12 cellular contexts compared by ENCODE assay signal in genomic region chr1:187476671-187477070, GRCh38.
DNase-seq lines count a peak whose midpoint lies in the region; ATAC-seq and TF ChIP-seq lines count a peak whose summit lies in the region.
"Had no signal": no experiment of that assay in that cellular context is flagged by ENCODE, and none has a peak within 500 bp of the region (broad histone marks: within the 10 kb centered on the region; RNA-seq: fewer than 3 reads in every experiment).

No MANE protein-coding gene starts in this region.

- H3K4me1 ChIP-seq in Loucy (ENCODE audit: insufficient read depth, low read length, poor library complexity, severe bottlenecking) (no peaks in the 10 kb centered on the region), adipocyte (ENCODE audit: control insufficient read depth, insufficient read depth, low read length) (peaks cover 4% of the 10 kb centered on the region)
- H3K4me1 ChIP-seq: Peyer's patch, uterus had no signal

- no peaks in the 10 kb centered on the region for H3K9me3 ChIP-seq in Loucy (ENCODE audit: insufficient read depth, low read depth, low read length)
- H3K9me3 ChIP-seq in adipocyte (ENCODE audit: control insufficient read depth, low read length), result no peaks in the 10 kb centered on the region
- H3K9me3 ChIP-seq: Peyer's patch, uterus had no signal

- H3K4me3 Mint-ChIP-seq in activated CD8-positive, alpha-beta T cell treated with anti-CD3 and anti-CD28 coated beads for 36 hours, result no peak overlapping the region
- no peak overlapping the region for H3K4me3 Mint-ChIP-seq in activated T-helper 2 cell treated with anti-CD3 and anti-CD28 coated beads, Interferon-gamma antibody, Interleukin-2, Interleukin-4, amounts not matched to agents 10 μg/mL and 5 μg/mL and 100 μg/mL, durations not matched to agents 14 hours and 24 hours and 36 hours (ENCODE audit: low read depth)
- H3K4me3 Mint-ChIP-seq: activated naive CD4-positive, alpha-beta T cell treated with anti-CD3 and anti-CD28 coated beads, Interleukin-2, amount 10 ng/mL, durations not matched to agents 7 days and 5 days had no signal

- no peaks in the 10 kb centered on the region for H3K36me3 ChIP-seq in Loucy (ENCODE audit: insufficient read depth, low read length)
- no peaks in the 10 kb centered on the region for H3K36me3 ChIP-seq in adipocyte (ENCODE audit: control insufficient read depth, insufficient read depth, low read length, severe bottlenecking)
- H3K36me3 ChIP-seq: Peyer's patch, uterus had no signal

- no peaks in the 10 kb centered on the region for H3F3A ChIP-seq in Loucy (ENCODE audit: low read depth)

- H2AFZ ChIP-seq in Loucy (ENCODE audit: low read length), result no peak overlapping the region

- DNase-seq in GM10266 (ENCODE audit: extremely low spot score) (no peak), adipocyte (ENCODE audit: low read depth) (peak; percentile 30), left kidney (ENCODE audit: low read depth, low spot score) (peak; percentile 7), AG20443 (ENCODE audit: low spot score) (no peak), NCI-H226 (no peak)
- DNase-seq in activated CD8-positive, alpha-beta T cell treated with anti-CD3 and anti-CD28 coated beads for 36 hours, result no peak
- DNase-seq in activated T-helper 2 cell treated with anti-CD3 and anti-CD28 coated beads, Interferon-gamma antibody, Interleukin-2, Interleukin-4, amounts not matched to agents 10 μg/mL and 5 μg/mL and 100 μg/mL, durations not matched to agents 14 hours and 24 hours and 36 hours (ENCODE audit: low spot score), result no peak
- DNase-seq: activated naive CD4-positive, alpha-beta T cell treated with anti-CD3 and anti-CD28 coated beads, Interleukin-2, amount 10 ng/mL, durations not matched to agents 7 days and 5 days; MV-4-11; Peyer's patch; uterus had no signal

- H3K36me3 Mint-ChIP-seq in activated CD8-positive, alpha-beta T cell treated with anti-CD3 and anti-CD28 coated beads for 36 hours (ENCODE audit: low read depth), result no peaks in the 10 kb centered on the region
- H3K36me3 Mint-ChIP-seq in activated T-helper 2 cell treated with anti-CD3 and anti-CD28 coated beads, Interferon-gamma antibody, Interleukin-2, Interleukin-4, amounts not matched to agents 10 μg/mL and 5 μg/mL and 100 μg/mL, durations not matched to agents 14 hours and 24 hours and 36 hours (ENCODE audit: low read depth), result no peaks in the 10 kb centered on the region
- H3K36me3 Mint-ChIP-seq: activated naive CD4-positive, alpha-beta T cell treated with anti-CD3 and anti-CD28 coated beads, Interleukin-2, amount 10 ng/mL, durations not matched to agents 7 days and 5 days had no signal

- H3K79me2 ChIP-seq in Loucy (ENCODE audit: insufficient read depth, low read length), result no peaks in the 10 kb centered on the region

- CTCF ChIA-PET in activated CD8-positive, alpha-beta T cell treated with anti-CD3 and anti-CD28 coated beads for 36 hours (lab: Charles Lee), result no interaction called here

- H3K4me1 Mint-ChIP-seq in activated CD8-positive, alpha-beta T cell treated with anti-CD3 and anti-CD28 coated beads for 36 hours (ENCODE audit: low read depth), result no peaks in the 10 kb centered on the region
- H3K4me1 Mint-ChIP-seq in activated T-helper 2 cell treated with anti-CD3 and anti-CD28 coated beads, Interferon-gamma antibody, Interleukin-2, Interleukin-4, amounts not matched to agents 10 μg/mL and 5 μg/mL and 100 μg/mL, durations not matched to agents 14 hours and 24 hours and 36 hours (ENCODE audit: low read depth), result no peaks in the 10 kb centered on the region
- H3K4me1 Mint-ChIP-seq: activated naive CD4-positive, alpha-beta T cell treated with anti-CD3 and anti-CD28 coated beads, Interleukin-2, amount 10 ng/mL, durations not matched to agents 7 days and 5 days had no signal

- H3K4me3 ChIP-seq in Loucy (ENCODE audit: low read length, poor library complexity, severe bottlenecking) (no peak overlapping the region), adipocyte (ENCODE audit: low read length) (no peak overlapping the region)
- H3K4me3 ChIP-seq: Peyer's patch, uterus had no signal

- no peak for ATAC-seq in activated CD8-positive, alpha-beta T cell treated with anti-CD3 and anti-CD28 coated beads for 36 hours

- no peaks in the 10 kb centered on the region for H3K27me3 Mint-ChIP-seq in activated CD8-positive, alpha-beta T cell treated with anti-CD3 and anti-CD28 coated beads for 36 hours
- no peaks in the 10 kb centered on the region for H3K27me3 Mint-ChIP-seq in activated T-helper 2 cell treated with anti-CD3 and anti-CD28 coated beads, Interferon-gamma antibody, Interleukin-2, Interleukin-4, amounts not matched to agents 10 μg/mL and 5 μg/mL and 100 μg/mL, durations not matched to agents 14 hours and 24 hours and 36 hours (ENCODE audit: low read depth)
- H3K27me3 Mint-ChIP-seq: activated naive CD4-positive, alpha-beta T cell treated with anti-CD3 and anti-CD28 coated beads, Interleukin-2, amount 10 ng/mL, durations not matched to agents 7 days and 5 days had no signal

- no peaks in the 10 kb centered on the region for H3K9me2 ChIP-seq in Loucy (replicated peaks; ENCODE audit: low read depth, low read length)

- H4K20me1 ChIP-seq in Loucy (ENCODE audit: insufficient read depth, low read length, poor library complexity, severe bottlenecking), result no peaks in the 10 kb centered on the region

- intact Hi-C loops in activated CD8-positive, alpha-beta T cell treated with anti-CD3 and anti-CD28 coated beads for 36 hours (cut with micrococcal nuclease), result no loop called here
- intact Hi-C loops in activated T-helper 2 cell treated with anti-CD3 and anti-CD28 coated beads, Interferon-gamma antibody, Interleukin-2, Interleukin-4, amounts not matched to agents 10 μg/mL and 5 μg/mL and 100 μg/mL, durations not matched to agents 14 hours and 24 hours and 36 hours (cut with micrococcal nuclease), result no loop called here

- no peak overlapping the region for H3K4me2 ChIP-seq in Loucy (ENCODE audit: low read depth, low read length, poor library complexity, severe bottlenecking)

- no peak overlapping the region for H3K27ac Mint-ChIP-seq in activated CD8-positive, alpha-beta T cell treated with anti-CD3 and anti-CD28 coated beads for 36 hours
- H3K27ac Mint-ChIP-seq in activated T-helper 2 cell treated with anti-CD3 and anti-CD28 coated beads, Interferon-gamma antibody, Interleukin-2, Interleukin-4, amounts not matched to agents 10 μg/mL and 5 μg/mL and 100 μg/mL, durations not matched to agents 14 hours and 24 hours and 36 hours, result no peak overlapping the region
- H3K27ac Mint-ChIP-seq: activated naive CD4-positive, alpha-beta T cell treated with anti-CD3 and anti-CD28 coated beads, Interleukin-2, amount 10 ng/mL, durations not matched to agents 7 days and 5 days had no signal

- H3K9ac ChIP-seq in Loucy (ENCODE audit: low read depth, low read length, poor library complexity, severe bottlenecking) (no peak overlapping the region), adipocyte (ENCODE audit: low read length) (no peak overlapping the region)

- POLR2A ChIA-PET in activated CD8-positive, alpha-beta T cell treated with anti-CD3 and anti-CD28 coated beads for 36 hours (lab: Charles Lee), result no interaction called here

- H3K27me3 ChIP-seq in Loucy (ENCODE audit: insufficient read depth, low read length, poor library complexity, severe bottlenecking) (no peaks in the 10 kb centered on the region), adipocyte (replicated peaks; ENCODE audit: control insufficient read depth, insufficient read depth, low read length) (no peaks in the 10 kb centered on the region)
- H3K27me3 ChIP-seq: Peyer's patch, uterus had no signal

- TF ChIP-seq CTCF in GM10266 (IDR thresholded peaks at IDR 0.05; ENCODE audit: control insufficient read depth, insufficient read depth, low read depth, missing control alignments) (peak; percentile 4), Loucy (conservative IDR thresholded peaks at IDR 0.05; ENCODE audit: low read length) (peak; percentile 52)
- no peak for TF ChIP-seq CTCF in activated CD8-positive, alpha-beta T cell treated with anti-CD3 and anti-CD28 coated beads for 36 hours (IDR thresholded peaks at IDR 0.05)

- no peaks in the 10 kb centered on the region for H3K9me3 Mint-ChIP-seq in activated CD8-positive, alpha-beta T cell treated with anti-CD3 and anti-CD28 coated beads for 36 hours
- peaks cover 5% of the 10 kb centered on the region for H3K9me3 Mint-ChIP-seq in activated T-helper 2 cell treated with anti-CD3 and anti-CD28 coated beads, Interferon-gamma antibody, Interleukin-2, Interleukin-4, amounts not matched to agents 10 μg/mL and 5 μg/mL and 100 μg/mL, durations not matched to agents 14 hours and 24 hours and 36 hours

Comparison
In these comparisons a context has a peak if more than half of its experiments do, and no peak if none do; other contexts are left out.
1. DNase-seq: peak in adipocyte (single experiment) and left kidney (single experiment); none in GM10266 (single experiment), AG20443 (single experiment), activated CD8-positive, alpha-beta T cell treated with anti-CD3 and anti-CD28 coated beads for 36 hours (single experiment), NCI-H226 (single experiment) and activated T-helper 2 cell treated with anti-CD3 and anti-CD28 coated beads, Interferon-gamma antibody, Interleukin-2, Interleukin-4, amounts not matched to agents 10 μg/mL and 5 μg/mL and 100 μg/mL, durations not matched to agents 14 hours and 24 hours and 36 hours (single experiment).